ENCODE assay signal across 8 cellular contexts in genomic region chr7:102287465-102288146, GRCh38. TPM values are rescaled to one million over a fixed set of nuclear protein-coding genes. Genes with fewer than 3 reads are reported as not detected.
DNase-seq lines count a peak whose midpoint lies in the region; ATAC-seq and TF ChIP-seq lines count a peak whose summit lies in the region.

No MANE protein-coding gene starts in this region.

- H3K27me3 ChIP-seq in esophagus squamous epithelium = peaks cover 0 to 18% (median 0%) of the 10 kb centered on the region in 4 donors

- H3K27me3 Mint-ChIP-seq in T-helper 2 cell treated with Interferon-gamma antibody and Interleukin-4, amounts not matched to agents 5 μg/mL and 100 μg/mL, for 36 hours (ENCODE audit: low read depth) = peaks cover 24% of the 10 kb centered on the region
- peaks cover 0 to 4% (median 0%) of the 10 kb centered on the region in 5 donors for H3K27me3 Mint-ChIP-seq in naive thymus-derived CD8-positive, alpha-beta T cell

- 0 to 4% methylated on average over 4 to 15 of the region's 37 CpGs for WGBS in esophagus squamous epithelium, 2 donors

- peaks cover 18 to 39% (median 27%) of the 10 kb centered on the region in 3 donors for H3K4me1 ChIP-seq in esophagus squamous epithelium

- no peak for TF ChIP-seq CTCF in esophagus squamous epithelium (IDR thresholded peaks at IDR 0.05)

- H3K27ac ChIP-seq in esophagus squamous epithelium = peak overlapping the region in 3 of 4 donors; percentile 11 to 69 (median 32)

- intact Hi-C loops in esophagus squamous epithelium (cut with DNase I) = loop anchor here (10.0 kb wide), 1 partner anchor 177 kb away; the partner anchor contains the start of genes ALKBH4 and LRWD1

- no peaks in the 10 kb centered on the region for H3K36me3 Mint-ChIP-seq in T-helper 2 cell treated with Interferon-gamma antibody and Interleukin-4, amounts not matched to agents 5 μg/mL and 100 μg/mL, for 36 hours (ENCODE audit: low read depth)
- H3K36me3 Mint-ChIP-seq in naive thymus-derived CD8-positive, alpha-beta T cell = no peaks in the 10 kb centered on the region

- H3K9me3 ChIP-seq in esophagus squamous epithelium = no peaks in the 10 kb centered on the region

- ATAC-seq in HG03354 (IDR thresholded peaks at IDR 0.05; ENCODE audit: poor library complexity, severe bottlenecking, unreplicated experiment) (peak; percentile 24), HG03439 (IDR thresholded peaks at IDR 0.05; ENCODE audit: unreplicated experiment) (no peak)
- ATAC-seq in naive thymus-derived CD8-positive, alpha-beta T cell = peak in 1 of 2 donors; percentile 12

- POLR2A ChIA-PET in naive thymus-derived CD8-positive, alpha-beta T cell (lab: Charles Lee) = interaction anchor here (0.6 kb wide), 1 partner anchor 485 kb away, joined by 3 read pairs; no protein-coding TSS in a partner anchor

- H3K9me3 Mint-ChIP-seq in T-helper 2 cell treated with Interferon-gamma antibody and Interleukin-4, amounts not matched to agents 5 μg/mL and 100 μg/mL, for 36 hours = no peaks in the 10 kb centered on the region
- H3K9me3 Mint-ChIP-seq in naive thymus-derived CD8-positive, alpha-beta T cell = no peaks in the 10 kb centered on the region

- peak overlapping the region; percentile 12 for H3K4me3 Mint-ChIP-seq in T-helper 2 cell treated with Interferon-gamma antibody and Interleukin-4, amounts not matched to agents 5 μg/mL and 100 μg/mL, for 36 hours
- peak overlapping the region; percentile 44 to 79 (median 56) for H3K4me3 Mint-ChIP-seq in naive thymus-derived CD8-positive, alpha-beta T cell

- peaks cover 11% of the 10 kb centered on the region for H3K4me1 Mint-ChIP-seq in T-helper 2 cell treated with Interferon-gamma antibody and Interleukin-4, amounts not matched to agents 5 μg/mL and 100 μg/mL, for 36 hours (ENCODE audit: low read depth)
- H3K4me1 Mint-ChIP-seq in naive thymus-derived CD8-positive, alpha-beta T cell = peaks cover 24 to 53% (median 43%) of the 10 kb centered on the region in 4 donors

- peak overlapping the region; percentile 50 to 83 (median 70) for H3K4me3 ChIP-seq in esophagus squamous epithelium

- peak; percentile 74 for DNase-seq in ELF-1 (ENCODE audit: low read depth, low spot score)
- no peak for DNase-seq in T-helper 2 cell treated with Interferon-gamma antibody and Interleukin-4, amounts not matched to agents 5 μg/mL and 100 μg/mL, for 36 hours (ENCODE audit: low spot score)
- no peak for DNase-seq in esophagus squamous epithelium (lab: John Stamatoyannopoulos, UW)
- DNase-seq in naive thymus-derived CD8-positive, alpha-beta T cell = peak in 2 of 10 donors; percentile 25 to 27
- no peak for DNase-seq in NCI-H446 treated with DMSO at 0.1 percent for 48 hours (lab: John Stamatoyannopoulos, UW)
- no peak for DNase-seq in mesenteric fat pad (ENCODE audit: low spot score)

- TF ChIP-seq POLR2A in esophagus squamous epithelium (IDR thresholded peaks at IDR 0.05) = no peak

- H3K36me3 ChIP-seq in esophagus squamous epithelium = no peaks in the 10 kb centered on the region

- H3K27ac Mint-ChIP-seq in T-helper 2 cell treated with Interferon-gamma antibody and Interleukin-4, amounts not matched to agents 5 μg/mL and 100 μg/mL, for 36 hours = no peak overlapping the region
- H3K27ac Mint-ChIP-seq in naive thymus-derived CD8-positive, alpha-beta T cell = peak overlapping the region in 1 of 10 donors; percentile 6

RNA-seq across cellular contexts. Expression of gene SH2B2, which starts 0.9 kb away (rescaled TPM):
- total RNA-seq in esophagus squamous epithelium = 1 to 10 TPM in 3 of 4 donors, under 1 TPM in 1; 0.47 to 7.3 (median 2.2) TPM
- total RNA-seq in naive thymus-derived CD8-positive, alpha-beta T cell = 1 to 10 TPM; 2.7 to 3.8 TPM
- under 1 TPM in 2 of 3 donors, not detected in 1; 0.17 to 0.31 TPM for polyA plus RNA-seq in naive thymus-derived CD8-positive, alpha-beta T cell
- total RNA-seq in mesenteric fat pad = 8.9 TPM
